In genomic region chr4:28093071-28093470, GRCh38 we compare ENCODE assay signal across 16 cellular contexts.
"Had no signal": no experiment of that assay in that cellular context is flagged by ENCODE, and none has a peak within 500 bp of the region (broad histone marks: within the 10 kb centered on the region; RNA-seq: fewer than 3 reads in every experiment).

No MANE protein-coding gene starts in this region.

- DNase-seq: activated CD4-positive, alpha-beta T cell treated with anti-CD3 and anti-CD28 coated beads for 1 hour; activated gamma-delta T cell treated with Interleukin-2 at 50 U/mL for 16 hours; activated T-cell treated with anti-CD3 and anti-CD28 coated beads, Interleukin-2, amount 50 U/mL, for 1 hour; aorta; heart right ventricle; islet precursor cell; left cardiac atrium; ovary; spleen; stimulated activated CD4-positive, alpha-beta T cell treated with anti-CD3 and anti-CD28 coated beads, Interleukin-4, amount 100 ng/mL, for 1 hour; stimulated activated naive CD4-positive, alpha-beta T cell treated with Interleukin-2 at 50 U/mL for 16 hours; upper lobe of left lung had no signal

- H3K27me3 ChIP-seq: heart right ventricle, ovary, spleen, upper lobe of left lung had no signal

- H3K4me3 ChIP-seq: heart right ventricle, ovary, prostate gland, spleen, thoracic aorta, upper lobe of left lung had no signal

- H3K36me3 ChIP-seq: heart right ventricle, ovary, prostate gland, spleen, thoracic aorta, upper lobe of left lung had no signal

- H3K4me1 ChIP-seq: heart right ventricle, prostate gland, spleen, upper lobe of left lung had no signal

- ATAC-seq: heart right ventricle; left cardiac atrium; natural killer cell treated with Interleukin-12 subunit alpha and Interleukin-12 subunit beta and Interleukin-15 and Interleukin-18, amount 100 ng/mL, for 72 hours had no signal

- H3K27ac ChIP-seq: epithelial cell of prostate, heart right ventricle, ovary, prostate gland, spleen, thoracic aorta, upper lobe of left lung had no signal

- H3K9me3 ChIP-seq: heart right ventricle, ovary, prostate gland, thoracic aorta, upper lobe of left lung had no signal
